ENCODE assay signal across 8 cellular contexts in genomic region chr1:31181515-31182343, GRCh38. TPM values are rescaled to one million over a fixed set of nuclear protein-coding genes. Genes with fewer than 3 reads are reported as not detected.
DNase-seq lines count a peak whose midpoint lies in the region; ATAC-seq, FAIRE-seq and TF ChIP-seq lines count a peak whose summit lies in the region.

No MANE protein-coding gene starts in this region.

- no peaks in the 10 kb centered on the region for H3K9me3 ChIP-seq in HepG2 (ENCODE audit: low read length)

- in situ Hi-C loops in HepG2 (cut with HindIII; ENCODE audit: extremely low pct_ligation_motif_present, low pct_unique_long_range_greater_than_20kb), result loop anchor here (10.0 kb wide), 1 partner anchor 243 kb away; no protein-coding TSS in a partner anchor

- no peaks in the 10 kb centered on the region for H3K36me3 ChIP-seq in HepG2 (replicated peaks in 1 of 2; ENCODE audit: control insufficient read depth in 1 of 2, insufficient read depth in 2 of 2, low read length in 2 of 2)

- POLR2A ChIA-PET in HepG2 (lab: Yijun Ruan, JAX), result interaction anchor here (0.8 to 1.4 kb wide), 2 partner anchors 11 to 118 kb away, joined by 3 to 9 read pairs; no protein-coding TSS in a partner anchor

- CTCF ChIA-PET in HepG2 (lab: Yijun Ruan, JAX; ENCODE audit: low intra/inter-chr PET ratio, low total read pairs), result interaction anchor here (1.2 to 1.6 kb wide), 3 partner anchors 11 to 153 kb away, joined by 5 to 8 read pairs (median 6); no protein-coding TSS in a partner anchor

- H3K4me3 ChIP-seq in coronary artery (peak overlapping the region; percentile 49), HepG2 (replicated peaks in 1 of 3; ENCODE audit: insufficient read depth in 1 of 3, low read depth in 2 of 3, low read length in 3 of 3) (peak overlapping the region; percentile 28 to 69 (median 34))

- peak; percentile 80 for ATAC-seq in HepG2
- ATAC-seq in HG02763 (IDR thresholded peaks at IDR 0.05; ENCODE audit: unreplicated experiment), result no peak

- TF ChIP-seq RAD21 in HepG2 (CRISPR knock-in tag; IDR thresholded peaks at IDR 0.05), result peak; percentile 77

- TF ChIP-seq EP300 in HepG2 (IDR thresholded peaks at IDR 0.05; ENCODE audit: low read depth in 2 of 2, low read length in 2 of 2), result no peak
- no peak for TF ChIP-seq EP300 in HepG2 (CRISPR knock-in tag; IDR thresholded peaks at IDR 0.05; ENCODE audit: borderline replicate concordance)

- peaks cover 2% of the 10 kb centered on the region; the same call in 1 of the 2 replicates for H4K20me1 ChIP-seq in HepG2 (ENCODE audit: insufficient read depth, low read length)

- TF ChIP-seq POLR2A in HepG2 (IDR thresholded peaks at IDR 0.05; ENCODE audit: insufficient read depth in 1 of 2, low read depth in 2 of 2, low read length in 2 of 2), result no peak

- no peaks in the 10 kb centered on the region for H3K79me2 ChIP-seq in HepG2 (ENCODE audit: insufficient read depth, low read length)

- peaks cover 1 to 11% of the 10 kb centered on the region in 2 experiments; a peak in 1 of 5 replicates for H3K27me3 ChIP-seq in HepG2 (ENCODE audit: control insufficient read depth in 1 of 2, insufficient read depth in 2 of 2, low read length in 2 of 2)

- H3K4me2 ChIP-seq in HepG2 (ENCODE audit: low read depth, low read length), result peak overlapping the region; percentile 79

- no peak overlapping the region for H2AFZ ChIP-seq in HepG2 (ENCODE audit: low read length)

- no peak overlapping the region for H3K9ac ChIP-seq in HepG2 (ENCODE audit: insufficient read depth, low read depth, low read length)

- H3K27ac ChIP-seq in coronary artery (no peak overlapping the region), HepG2 (ENCODE audit: extremely low read length, insufficient read depth, low read length) (no peak overlapping the region)

- peaks cover 14% of the 10 kb centered on the region for H3K4me1 ChIP-seq in HepG2 (ENCODE audit: insufficient read depth, low read length)

- no peak for FAIRE-seq in HepG2 (lab: Jason Lieb, UNC)

- BruUV-seq in HepG2 (replicated peaks; lab: Mats Ljungman, UMichigan), result no TSS peak

- DNase-seq in COLO668 (lab: John Stamatoyannopoulos, UW; ENCODE audit: unreplicated experiment), result peak; percentile 82
- peak; percentile 75 for DNase-seq in HuH-7.5 (ENCODE audit: low spot score)
- DNase-seq in T-helper 9 cell, result peak; percentile 8
- DNase-seq in coronary artery (ENCODE audit: low spot score), result no peak
- peak; percentile 23 for DNase-seq in HepG2 (ENCODE audit: low spot score)
- peak; percentile 1 for DNase-seq in stimulated activated CD8-positive, alpha-beta memory T cell treated with anti-CD3 and anti-CD28 coated beads, Interleukin-12 subunit alpha, Interleukin-12 subunit beta, amount 100 ng/mL, for 4 hours (ENCODE audit: low read depth)
- DNase-seq in AML-193 (lab: John Stamatoyannopoulos, UW), result no peak

- TF ChIP-seq CTCF in coronary artery (IDR thresholded peaks at IDR 0.05), result peak; percentile 50
- TF ChIP-seq CTCF in HepG2 (CRISPR knock-in tag; IDR thresholded peaks at IDR 0.05), result peak; percentile 77

- intact Hi-C loops in HepG2 (cut with micrococcal nuclease; ENCODE audit: unreplicated experiment), result no loop called here

- 2% methylated on average over 23 of the region's 52 CpGs for WGBS in HepG2 (ENCODE audit: low lambda C conversion rate)

TF ChIP-seq in HepG2, 621 proteins besides CTCF, POLR2A, EP300 and RAD21 (continues in another document):
- TF ChIP-seq ZNF766 (CRISPR knock-in tag; IDR thresholded peaks at IDR 0.05; ENCODE audit: borderline replicate concordance), result no peak
- no peak for TF ChIP-seq NONO (IDR thresholded peaks at IDR 0.05)
- TF ChIP-seq NONO (CRISPR knock-in tag; conservative IDR thresholded peaks at IDR 0.05), result peak; percentile 31; the same call in 1 of the 2 replicates
- no peak for TF ChIP-seq NAIF1 (CRISPR knock-in tag; IDR thresholded peaks at IDR 0.05; ENCODE audit: borderline replicate concordance)
- TF ChIP-seq ZNF510 (CRISPR knock-in tag; IDR thresholded peaks at IDR 0.05; ENCODE audit: low read depth), result no peak
- no peak for TF ChIP-seq MZF1 (CRISPR knock-in tag; IDR thresholded peaks at IDR 0.05; ENCODE audit: borderline replicate concordance)
- 0 out of 2 replicates have a peak, but pooled peaks have one; percentile 64 for TF ChIP-seq ZBTB7A (CRISPR knock-in tag; IDR thresholded peaks at IDR 0.05)
- TF ChIP-seq MEF2D (CRISPR knock-in tag; IDR thresholded peaks at IDR 0.05), result no peak
- TF ChIP-seq ZNF567 (CRISPR knock-in tag; IDR thresholded peaks at IDR 0.05; ENCODE audit: borderline replicate concordance), result no peak
- TF ChIP-seq SRSF1 (optimal IDR thresholded peaks at IDR 0.05; ENCODE audit: low read depth, low read length), result no peak
- TF ChIP-seq, protein P1, sequence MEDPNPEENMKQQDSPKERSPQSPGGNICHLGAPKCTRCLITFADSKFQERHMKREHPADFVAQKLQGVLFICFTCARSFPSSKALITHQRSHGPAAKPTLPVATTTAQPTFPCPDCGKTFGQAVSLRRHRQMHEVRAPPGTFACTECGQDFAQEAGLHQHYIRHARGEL (CRISPR knock-in tag; IDR thresholded peaks at IDR 0.05), result no peak
- TF ChIP-seq MNT (IDR thresholded peaks at IDR 0.05), result no peak
- peak; percentile 59 for TF ChIP-seq RARA (CRISPR knock-in tag; IDR thresholded peaks at IDR 0.05)

RNA-seq across cellular contexts. Expression of gene NKAIN1, which starts 58.0 kb away (rescaled TPM):
- total RNA-seq in HepG2 (2016; rRNA removed; fragmentation: Illumina TruSeq; extraction: Trizol), result 0.29 TPM in 1 of 2 replicates, not detected in the other
- 0.20 and 0.26 TPM in 2 replicates for total RNA-seq in HepG2 (2016; cell fraction: cytosol; rRNA removed; fragmentation: Illumina TruSeq; extraction: Trizol; ENCODE audit: low read depth)
- 0.26 and 0.27 TPM in 2 replicates for total RNA-seq in HepG2 (2016; cell fraction: insoluble cytoplasmic fraction; rRNA removed; fragmentation: Illumina TruSeq; extraction: Trizol)
- total RNA-seq in HepG2 (2016; cell fraction: membrane; rRNA removed; fragmentation: Illumina TruSeq; extraction: Trizol), result 0.37 and 0.79 TPM in 2 replicates
- total RNA-seq in HepG2 (2016; cell fraction: nucleus; rRNA removed; fragmentation: Illumina TruSeq; extraction: Trizol), result 0.31 TPM in 1 of 2 replicates, not detected in the other
- 0.20 and 0.40 TPM in 2 replicates for polyA plus RNA-seq in HepG2 (2011; rRNA removed)
- 0.17 and 0.28 TPM in 2 replicates for polyA plus RNA-seq in HepG2 (2011; cell fraction: cytosol; rRNA removed)
- polyA plus RNA-seq in HepG2 (2011; cell fraction: nucleus; rRNA removed), result 0.59 TPM in 1 of 2 replicates, not detected in the other
- 0.19 TPM in 1 of 2 replicates, not detected in the other for polyA plus RNA-seq in HepG2 (2012)
- polyA plus RNA-seq in HepG2 (2016; cell fraction: cytosol; fragmentation: Illumina TruSeq; extraction: Trizol; ENCODE audit: low read depth), result 0.33 and 0.54 TPM in 2 replicates
- 0.26 and 0.47 TPM in 2 replicates for polyA plus RNA-seq in HepG2 (2016; cell fraction: insoluble cytoplasmic fraction; fragmentation: Illumina TruSeq; extraction: Trizol; ENCODE audit: low read depth)
- 0.57 and 1.3 TPM in 2 replicates for polyA plus RNA-seq in HepG2 (2016; cell fraction: membrane; fragmentation: Illumina TruSeq; extraction: Trizol; ENCODE audit: low read depth)
- not detected in 2 replicates for polyA plus RNA-seq in HepG2 (2016; cell fraction: nucleus; fragmentation: Illumina TruSeq; extraction: Trizol; ENCODE audit: insufficient read depth, low read depth)
- 0.63 and 3.7 TPM in 2 replicates for polyA minus RNA-seq in HepG2 (2011; rRNA and poly(A)+ RNA removed; ENCODE audit: low replicate concordance)
- polyA minus RNA-seq in HepG2 (2011; cell fraction: cytosol; rRNA and poly(A)+ RNA removed), result not detected in 2 replicates
- polyA minus RNA-seq in HepG2 (2011; cell fraction: nucleus; rRNA and poly(A)+ RNA removed), result not detected in 2 replicates

Comparison
In these comparisons a context has a peak if more than half of its experiments do, and no peak if none do; other contexts are left out.
1. DNase-seq: peak in COLO668 (single experiment), HuH-7.5 (single experiment), T-helper 9 cell (single experiment), HepG2 (single experiment) and stimulated activated CD8-positive, alpha-beta memory T cell treated with anti-CD3 and anti-CD28 coated beads, Interleukin-12 subunit alpha, Interleukin-12 subunit beta, amount 100 ng/mL, for 4 hours (single experiment); none in coronary artery (single experiment) and AML-193 (0 of 2).